In genomic region chr17:45338996-45339535, GRCh38 we compare ENCODE assay signal across 21 cellular contexts. TPM values are rescaled to one million over a fixed set of nuclear protein-coding genes. Genes with fewer than 3 reads are reported as not detected.
A peak's percentile ranks its signal among the peaks of the same experiment; 100 is the strongest.
DNase-seq lines count a peak whose midpoint lies in the region; ATAC-seq and TF ChIP-seq lines count a peak whose summit lies in the region.
"Had no signal": no experiment of that assay in that cellular context is flagged by ENCODE, and none has a peak within 500 bp of the region (broad histone marks: within the 10 kb centered on the region; RNA-seq: fewer than 3 reads in every experiment).

No MANE protein-coding gene starts in this region.

- in situ Hi-C loops in gastrocnemius medialis (cut with MboI; ENCODE audit: low sequenced_read_pairs in 4 of 4): no loop called here

- H3K4me3 Mint-ChIP-seq in activated T-cell treated with anti-CD3 and anti-CD28 coated beads, Interleukin-2, amount 50 U/mL, for 72 hours: no peak overlapping the region
- H3K4me3 Mint-ChIP-seq: CD4-positive, alpha-beta T cell; HFFc6 had no signal

- H3K9me3 Mint-ChIP-seq in activated T-cell treated with anti-CD3 and anti-CD28 coated beads, Interleukin-2, amount 50 U/mL, for 72 hours: no peaks in the 10 kb centered on the region
- H3K9me3 Mint-ChIP-seq: CD4-positive, alpha-beta T cell; HFFc6 had no signal

- H3K4me3 ChIP-seq in left ventricle myocardium inferior (no peak overlapping the region), right cardiac atrium (ENCODE audit: low read length) (no peak overlapping the region), gastroesophageal sphincter (no peak overlapping the region), gastrocnemius medialis (no peak overlapping the region), vagina (no peak overlapping the region)
- H3K4me3 ChIP-seq: GM23248, MG63, PC-9 had no signal

- no peak overlapping the region for H3K27ac Mint-ChIP-seq in activated T-cell treated with anti-CD3 and anti-CD28 coated beads, Interleukin-2, amount 50 U/mL, for 72 hours
- H3K27ac Mint-ChIP-seq: CD4-positive, alpha-beta T cell had no signal

- H3K36me3 ChIP-seq in left ventricle myocardium inferior: no peaks in the 10 kb centered on the region
- H3K36me3 ChIP-seq in gastroesophageal sphincter: no peaks in the 10 kb centered on the region
- H3K36me3 ChIP-seq in gastrocnemius medialis: no peaks in the 10 kb centered on the region
- H3K36me3 ChIP-seq in vagina: no peaks in the 10 kb centered on the region
- H3K36me3 ChIP-seq: MG63 had no signal

- H3K4me1 Mint-ChIP-seq in activated T-cell treated with anti-CD3 and anti-CD28 coated beads, Interleukin-2, amount 50 U/mL, for 72 hours (ENCODE audit: low read depth): peaks cover 4% of the 10 kb centered on the region

- no peak for TF ChIP-seq EP300 in gastroesophageal sphincter (IDR thresholded peaks at IDR 0.05)

- no peak for TF ChIP-seq CTCF in left ventricle myocardium inferior (IDR thresholded peaks at IDR 0.05; ENCODE audit: borderline replicate concordance)
- TF ChIP-seq CTCF in gastroesophageal sphincter (IDR thresholded peaks at IDR 0.05): no peak
- no peak for TF ChIP-seq CTCF in gastrocnemius medialis (IDR thresholded peaks at IDR 0.05 in 4 of 5, conservative IDR thresholded peaks at IDR 0.05 in 1 of 5)
- TF ChIP-seq CTCF in vagina (IDR thresholded peaks at IDR 0.05): no peak

- 91% methylated on average over 8 of the region's 8 CpGs for WGBS in right cardiac atrium
- 90 to 93% methylated on average over 6 to 8 of the region's 8 CpGs for WGBS in gastroesophageal sphincter (ENCODE audit: low coverage in 1 of 2), 2 donors

- DNase-seq in left ventricle myocardium inferior (no peak), right cardiac atrium (no peak), gastrocnemius medialis (peak in 1 of 2 donors; percentile 2), vagina (ENCODE audit: extremely low spot score in 2 of 2) (peak; percentile 25), kidney tubule cell (ENCODE audit: low spot score) (no peak)
- no peak for DNase-seq in activated T-cell treated with anti-CD3 and anti-CD28 coated beads, Interleukin-2, amount 50 U/mL, for 72 hours
- DNase-seq: DMS79 treated with DMSO at 0.1 percent for 48 hours, GDM1, HFFc6, NCI-H1105, NCI-H187, NCI-H446 treated with DMSO at 0.1 percent for 48 hours, NCI-H748 treated with DMSO at 0.1 percent for 48 hours, PC-9, SHP77 had no signal

- H3K36me3 Mint-ChIP-seq in activated T-cell treated with anti-CD3 and anti-CD28 coated beads, Interleukin-2, amount 50 U/mL, for 72 hours (ENCODE audit: insufficient read depth in 2 of 2): no peaks in the 10 kb centered on the region

- TF ChIP-seq POLR2A in gastroesophageal sphincter (IDR thresholded peaks at IDR 0.05) (no peak), gastrocnemius medialis (IDR thresholded peaks at IDR 0.05) (no peak), vagina (IDR thresholded peaks at IDR 0.05) (no peak)

- ATAC-seq in right cardiac atrium: no peak
- ATAC-seq in gastroesophageal sphincter: no peak
- no peak for ATAC-seq in gastrocnemius medialis
- ATAC-seq in SK-N-SH treated with all-trans-retinoic acid at 6 μM for 48 hours: no peak
- no peak for ATAC-seq in activated T-cell treated with anti-CD3 and anti-CD28 coated beads, Interleukin-2, amount 50 U/mL, for 72 hours (replicated peaks in 1 of 2)
- ATAC-seq: HepG2 had no signal

- no peaks in the 10 kb centered on the region for H3K27me3 Mint-ChIP-seq in activated T-cell treated with anti-CD3 and anti-CD28 coated beads, Interleukin-2, amount 50 U/mL, for 72 hours (ENCODE audit: low read depth)
- H3K27me3 Mint-ChIP-seq: CD4-positive, alpha-beta T cell had no signal

- no peaks in the 10 kb centered on the region for H3K9me3 ChIP-seq in left ventricle myocardium inferior (replicated peaks)
- no peaks in the 10 kb centered on the region for H3K9me3 ChIP-seq in right cardiac atrium (ENCODE audit: control insufficient read depth, low read length)
- no peaks in the 10 kb centered on the region for H3K9me3 ChIP-seq in gastroesophageal sphincter
- H3K9me3 ChIP-seq in gastrocnemius medialis: no peaks in the 10 kb centered on the region
- H3K9me3 ChIP-seq in vagina: no peaks in the 10 kb centered on the region
- H3K9me3 ChIP-seq: MG63 had no signal

- H3K4me1 ChIP-seq in left ventricle myocardium inferior: peaks cover 39% of the 10 kb centered on the region
- H3K4me1 ChIP-seq in right cardiac atrium (ENCODE audit: control insufficient read depth, insufficient read depth, low read length): peaks cover 6% of the 10 kb centered on the region
- H3K4me1 ChIP-seq in gastroesophageal sphincter: peaks cover 0 to 33% (median 8%) of the 10 kb centered on the region in 3 donors
- no peaks in the 10 kb centered on the region for H3K4me1 ChIP-seq in gastrocnemius medialis
- peaks cover 32% of the 10 kb centered on the region for H3K4me1 ChIP-seq in vagina

- intact Hi-C loops in left ventricle myocardium inferior (cut with micrococcal nuclease) (no loop called here), right cardiac atrium (cut with DNase I) (no loop called here), gastrocnemius medialis (cut with DNase I; ENCODE audit: low total_unique reads) (no loop called here), vagina (cut with DNase I) (no loop called here)

- peak overlapping the region; percentile 83 for H3K27ac ChIP-seq in left ventricle myocardium inferior (replicated peaks)
- no peak overlapping the region for H3K27ac ChIP-seq in right cardiac atrium (ENCODE audit: low read length)
- H3K27ac ChIP-seq in gastroesophageal sphincter: peak overlapping the region in 3 of 4 donors; percentile 62 to 75 (median 75)
- H3K27ac ChIP-seq in gastrocnemius medialis: peak overlapping the region in 3 of 4 donors; percentile 56 to 76 (median 73)
- H3K27ac ChIP-seq in vagina: no peak overlapping the region
- H3K27ac ChIP-seq: GM23248, PC-9 had no signal

- H3K27me3 ChIP-seq in left ventricle myocardium inferior (ENCODE audit: low read depth): no peaks in the 10 kb centered on the region
- no peaks in the 10 kb centered on the region for H3K27me3 ChIP-seq in right cardiac atrium (ENCODE audit: control insufficient read depth, insufficient read depth)
- H3K27me3 ChIP-seq in gastroesophageal sphincter: no peaks in the 10 kb centered on the region
- H3K27me3 ChIP-seq in gastrocnemius medialis: no peaks in the 10 kb centered on the region
- H3K27me3 ChIP-seq in vagina: no peaks in the 10 kb centered on the region
- H3K27me3 ChIP-seq: MG63 had no signal

TF ChIP-seq in SK-N-SH treated with all-trans-retinoic acid at 6 μM for 48 hours, 23 proteins besides CTCF, POLR2A, EP300 and RAD21 (continues in another document):
- TF ChIP-seq TOX (CRISPR knock-in tag; IDR thresholded peaks at IDR 0.05; ENCODE audit: borderline replicate concordance) (no peak), ZC3H10 (CRISPR knock-in tag; IDR thresholded peaks at IDR 0.05) (no peak), SNAI2 (CRISPR knock-in tag; IDR thresholded peaks at IDR 0.05) (no peak), PPARA (CRISPR knock-in tag; IDR thresholded peaks at IDR 0.05; ENCODE audit: borderline replicate concordance) (no peak), ZNF70 (CRISPR knock-in tag; IDR thresholded peaks at IDR 0.05) (no peak), ZNF565 (CRISPR knock-in tag; conservative IDR thresholded peaks at IDR 0.05; ENCODE audit: low read depth) (no peak), TSHZ2 (CRISPR knock-in tag; IDR thresholded peaks at IDR 0.05) (no peak), OSR1 (CRISPR knock-in tag; IDR thresholded peaks at IDR 0.05) (no peak), RARB (CRISPR knock-in tag; IDR thresholded peaks at IDR 0.05) (no peak), CSDC2 (CRISPR knock-in tag; IDR thresholded peaks at IDR 0.05) (no peak), POU6F1 (CRISPR knock-in tag; IDR thresholded peaks at IDR 0.05; ENCODE audit: borderline replicate concordance, low read depth) (no peak), ZFP30 (CRISPR knock-in tag; IDR thresholded peaks at IDR 0.05) (no peak)

RNA-seq across cellular contexts. Expression of gene MAP3K14, which starts 22.2 kb away (rescaled TPM):
- total RNA-seq in left ventricle myocardium inferior (14.8 TPM), right cardiac atrium (10 to 100 TPM; 12.2 to 17.1 (median 15.1) TPM), gastroesophageal sphincter (10 to 100 TPM in 3 of 4 donors, 1 to 10 TPM in 1; 8.5 to 17.5 (median 13.5) TPM), gastrocnemius medialis (10 to 100 TPM; 18.0 to 62.8 (median 34.0) TPM), vagina (9.8 TPM)
- polyA plus RNA-seq in right cardiac atrium: 10.8 TPM
- total RNA-seq in activated T-cell treated with anti-CD3 and anti-CD28 coated beads, Interleukin-2, amount 50 U/mL, for 72 hours: 10 to 100 TPM; 71.8 to 78.0 TPM

Comparison
In these comparisons a context has a peak if more than half of its experiments do, and no peak if none do; other contexts are left out.
1. H3K27ac ChIP-seq: peak in left ventricle myocardium inferior (single experiment), gastroesophageal sphincter (3 of 4) and gastrocnemius medialis (3 of 4); none in right cardiac atrium (single experiment) and vagina (single experiment).
2. DNase-seq: peak in vagina (2 of 2); none in left ventricle myocardium inferior (single experiment), right cardiac atrium (0 of 3), kidney tubule cell (single experiment) and activated T-cell treated with anti-CD3 and anti-CD28 coated beads, Interleukin-2, amount 50 U/mL, for 72 hours (0 of 2).